ENCODE assay signal across 17 cellular contexts in the genomic region with DNA sequence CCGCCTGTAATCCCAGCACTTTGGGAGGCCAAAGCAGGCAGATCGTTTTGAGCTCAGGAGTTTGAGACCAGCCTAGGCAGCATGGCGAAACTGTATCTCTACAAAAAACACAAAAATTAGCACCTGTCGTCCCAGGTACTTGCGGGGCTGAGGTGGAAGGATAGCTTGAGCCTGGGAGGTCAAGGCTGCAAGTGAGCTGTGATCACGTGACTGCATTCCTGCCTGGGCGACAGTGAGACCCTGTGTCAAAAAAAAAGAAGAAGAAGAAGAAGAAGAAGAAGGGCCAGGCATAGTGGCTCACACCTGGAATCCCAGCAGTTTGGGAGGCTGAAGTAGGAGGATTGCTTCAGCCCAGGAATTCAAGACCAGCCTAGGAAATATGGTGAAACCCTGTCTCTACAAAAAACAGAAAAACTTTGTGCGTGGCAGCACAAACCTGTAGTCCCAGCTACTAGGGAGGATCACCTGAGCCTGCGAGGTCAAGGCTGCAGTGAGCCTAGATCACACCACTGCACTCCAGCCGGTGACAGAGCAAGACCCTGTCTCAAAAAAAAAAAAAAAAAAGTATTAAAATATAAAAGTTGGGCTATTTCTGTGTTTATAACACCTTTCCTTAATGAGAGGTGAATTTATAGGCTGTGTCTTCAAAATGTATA. TPM values are rescaled to one million over a fixed set of nuclear protein-coding genes. Genes with fewer than 3 reads are reported as not detected.
DNase-seq lines count a peak whose midpoint lies in the region; ATAC-seq, FAIRE-seq and TF ChIP-seq lines count a peak whose summit lies in the region.
"Had no signal": no experiment of that assay in that cellular context is flagged by ENCODE, and none has a peak within 500 bp of the region (broad histone marks: within the 10 kb centered on the region; RNA-seq: fewer than 3 reads in every experiment).

No MANE protein-coding gene starts in this region.

- H3K4me1 ChIP-seq in H1 (replicated peaks in 1 of 4; ENCODE audit: control insufficient read depth in 3 of 4, insufficient read depth in 4 of 4, low read length in 3 of 4) (no peaks in the 10 kb centered on the region), iPS DF 6.9 (ENCODE audit: control insufficient read depth, insufficient read depth, low read length) (no peaks in the 10 kb centered on the region), sigmoid colon (no peaks in the 10 kb centered on the region)
- H3K4me1 ChIP-seq: BLaER1 had no signal

- no peak overlapping the region for H4K91ac ChIP-seq in H1 (replicated peaks; ENCODE audit: insufficient read length, low read length)

- no peak overlapping the region for H2AFZ ChIP-seq in H1 (ENCODE audit: low read length)

- 73% methylated on average over 10 of the region's 10 CpGs; no CpG with 5 or more reads in 1 of the 2 experiments for WGBS in H1 (ENCODE audit: extremely low coverage in 1 of 2, insufficient coverage in 1 of 2, insufficient read length in 1 of 2, insufficient replicate concordance in 2 of 2, low coverage in 1 of 2, low lambda C conversion rate in 2 of 2, missing lambda C conversion rate in 1 of 2), 2 experiments
- no CpG with 5 or more reads among the region's 10 CpGs for WGBS in iPS DF 6.9 (ENCODE audit: insufficient coverage, insufficient read length)
- whole genome bisulfite sequencing in sigmoid colon, 2 donors = 93 to 95% methylated on average over 10 of the region's 10 CpGs

- peak overlapping the region; percentile 39 for H3K27ac Mint-ChIP-seq in activated CD4-positive, alpha-beta T cell treated with anti-CD3 and anti-CD28 coated beads, Interleukin-2, amount 10 ng/mL, durations not matched to agents 7 days and 5 days
- no peak overlapping the region for H3K27ac Mint-ChIP-seq in immature natural killer cell
- H3K27ac Mint-ChIP-seq: CD4-positive, alpha-beta memory T cell; HFFc6 had no signal

- intact Hi-C loops in sigmoid colon (cut with DNase I) = no loop called here

- no peak for TF ChIP-seq RAD21 in H1 (IDR thresholded peaks at IDR 0.05 in 1 of 2, conservative IDR thresholded peaks at IDR 0.05 in 1 of 2; ENCODE audit: low read depth in 2 of 2, low read length in 2 of 2)

- no peak overlapping the region for H2BK12ac ChIP-seq in H1 (ENCODE audit: low read depth, low read length)

- no peak overlapping the region for H3K14ac ChIP-seq in H1 (ENCODE audit: insufficient read length)

- no peak overlapping the region for H2BK20ac ChIP-seq in H1 (ENCODE audit: low read length)

- ATAC-seq in GM19324 (IDR thresholded peaks at IDR 0.05; ENCODE audit: low FRiP score, unreplicated experiment) = no peak
- ATAC-seq: HCT116 had no signal

- H3K4me3 ChIP-seq in H1 (ENCODE audit: extremely low read depth in 1 of 4, insufficient read depth in 2 of 4, low read depth in 3 of 4, low read length in 4 of 4) (no peak overlapping the region), iPS DF 6.9 (ENCODE audit: low read length) (no peak overlapping the region), sigmoid colon (no peak overlapping the region)
- H3K4me3 ChIP-seq: BLaER1 had no signal

- no peak overlapping the region for H2BK5ac ChIP-seq in H1 (ENCODE audit: low read depth, low read length)

- no peaks in the 10 kb centered on the region for H3K4me1 Mint-ChIP-seq in activated CD4-positive, alpha-beta T cell treated with anti-CD3 and anti-CD28 coated beads, Interleukin-2, amount 10 ng/mL, durations not matched to agents 7 days and 5 days
- H3K4me1 Mint-ChIP-seq in immature natural killer cell = no peaks in the 10 kb centered on the region
- H3K4me1 Mint-ChIP-seq: CD14-positive monocyte; CD4-positive, alpha-beta memory T cell had no signal

- DNase-seq in activated CD4-positive, alpha-beta T cell treated with anti-CD3 and anti-CD28 coated beads, Interleukin-2, amount 10 ng/mL, durations not matched to agents 7 days and 5 days = no peak
- DNase-seq in activated CD4-positive, alpha-beta T cell treated with anti-CD3 and anti-CD28 coated beads, Interleukin-2, amount 50 U/mL, for 1 hour = no peak
- no peak for DNase-seq in H1 (ENCODE audit: low read depth in 1 of 2, low spot score in 2 of 2)
- peak; percentile 13 for DNase-seq in iPS DF 6.9 (ENCODE audit: low read depth, low spot score)
- DNase-seq in sigmoid colon = no peak
- no peak for DNase-seq in immature natural killer cell
- DNase-seq: 8988T; CD4-positive, alpha-beta memory T cell; DMS153; DMS79; GF-D8; HFFc6 had no signal

- H3K9ac ChIP-seq in H1 (replicated peaks in 1 of 4; ENCODE audit: extremely low read depth in 1 of 4, low read depth in 3 of 4, low read length in 3 of 4) = no peak overlapping the region
- H3K9ac ChIP-seq: BLaER1 had no signal

- TF ChIP-seq CTCF in H1 (IDR thresholded peaks at IDR 0.05; ENCODE audit: control extremely low read depth in 1 of 3, insufficient read depth in 1 of 3, low read depth in 1 of 3, low read length in 3 of 3) (no peak), sigmoid colon (IDR thresholded peaks at IDR 0.05) (no peak)

- H3K4me2 ChIP-seq in H1 (ENCODE audit: insufficient read depth in 1 of 2, low read depth in 2 of 2, low read length in 2 of 2) = no peak overlapping the region
- H3K4me2 ChIP-seq: BLaER1 had no signal

- no peaks in the 10 kb centered on the region for H3K27me3 Mint-ChIP-seq in activated CD4-positive, alpha-beta T cell treated with anti-CD3 and anti-CD28 coated beads, Interleukin-2, amount 10 ng/mL, durations not matched to agents 7 days and 5 days
- no peaks in the 10 kb centered on the region for H3K27me3 Mint-ChIP-seq in immature natural killer cell (ENCODE audit: low read depth in 3 of 3)
- H3K27me3 Mint-ChIP-seq: CD4-positive, alpha-beta memory T cell had no signal

- peaks cover 0 to 4% (median 0%) of the 10 kb centered on the region in 4 experiments; a peak in 1 of 8 replicates for H3K36me3 ChIP-seq in H1 (ENCODE audit: control insufficient read depth in 2 of 4, insufficient read depth in 4 of 4, low read length in 3 of 4)
- 0 out of 2 replicates have a peak, but pooled peaks cover 3% of the 10 kb centered on the region for H3K36me3 ChIP-seq in iPS DF 6.9 (ENCODE audit: control insufficient read depth, insufficient read depth, low read length)
- H3K36me3 ChIP-seq in sigmoid colon = peaks cover 0 to 12% (median under 1%) of the 10 kb centered on the region in 4 donors

- no peak overlapping the region for H2BK15ac ChIP-seq in H1 (ENCODE audit: low read length)

- no peak overlapping the region for H3K56ac ChIP-seq in H1 (replicated peaks; ENCODE audit: insufficient read length, low read depth, low read length)

- H3K27ac ChIP-seq in H1 (ENCODE audit: low read depth, low read length) = no peak overlapping the region
- no peak overlapping the region for H3K27ac ChIP-seq in iPS DF 6.9 (ENCODE audit: low read length)
- no peak overlapping the region for H3K27ac ChIP-seq in sigmoid colon
- H3K27ac ChIP-seq: BLaER1 had no signal

- H4K8ac ChIP-seq in H1 (ENCODE audit: extremely low read depth, insufficient read depth, low read length) = no peak overlapping the region

- FAIRE-seq in H1 (lab: Jason Lieb, UNC) = no peak
- FAIRE-seq: H54 had no signal

- no peak overlapping the region for H3K4me3 Mint-ChIP-seq in activated CD4-positive, alpha-beta T cell treated with anti-CD3 and anti-CD28 coated beads, Interleukin-2, amount 10 ng/mL, durations not matched to agents 7 days and 5 days
- H3K4me3 Mint-ChIP-seq in immature natural killer cell = no peak overlapping the region
- H3K4me3 Mint-ChIP-seq: CD14-positive monocyte; CD4-positive, alpha-beta memory T cell; HFFc6 had no signal

- no peak overlapping the region for H4K5ac ChIP-seq in H1 (ENCODE audit: insufficient read length, low read depth, low read length)

- H3K4ac ChIP-seq in H1 (replicated peaks; ENCODE audit: insufficient read length, low read depth, low read length) = no peak overlapping the region

- peaks cover 5% of the 10 kb centered on the region for H3K36me3 Mint-ChIP-seq in activated CD4-positive, alpha-beta T cell treated with anti-CD3 and anti-CD28 coated beads, Interleukin-2, amount 10 ng/mL, durations not matched to agents 7 days and 5 days (ENCODE audit: low read depth)
- H3K36me3 Mint-ChIP-seq in immature natural killer cell = peaks cover 4 to 13% (median 11%) of the 10 kb centered on the region in 3 donors

- H3K9me3 Mint-ChIP-seq in activated CD4-positive, alpha-beta T cell treated with anti-CD3 and anti-CD28 coated beads, Interleukin-2, amount 10 ng/mL, durations not matched to agents 7 days and 5 days = no peaks in the 10 kb centered on the region
- no peaks in the 10 kb centered on the region for H3K9me3 Mint-ChIP-seq in immature natural killer cell
- H3K9me3 Mint-ChIP-seq: CD14-positive monocyte; CD4-positive, alpha-beta memory T cell; HFFc6 had no signal

- no peaks in the 10 kb centered on the region; the same call in 1 of the 2 replicates for H3K23me2 ChIP-seq in H1 (ENCODE audit: low read depth, low read length)

- CTCF ChIA-PET in activated CD4-positive, alpha-beta T cell treated with anti-CD3 and anti-CD28 coated beads, Interleukin-2, amount 10 ng/mL, durations not matched to agents 7 days and 5 days (lab: Charles Lee) = no interaction called here
- CTCF ChIA-PET in H1 (lab: Charles Lee; ENCODE audit: partially characterized antibody) = no interaction called here

- no peak overlapping the region for H2BK120ac ChIP-seq in H1 (replicated peaks; ENCODE audit: low read depth, low read length)

- TF ChIP-seq EP300 in H1 (IDR thresholded peaks at IDR 0.05; ENCODE audit: borderline replicate concordance in 1 of 2, low read depth in 2 of 2, low read length in 2 of 2) (no peak), sigmoid colon (IDR thresholded peaks at IDR 0.05) (no peak)

- POLR2A ChIA-PET in activated CD4-positive, alpha-beta T cell treated with anti-CD3 and anti-CD28 coated beads, Interleukin-2, amount 10 ng/mL, durations not matched to agents 7 days and 5 days (lab: Charles Lee) = no interaction called here
- POLR2A ChIA-PET in H1 (lab: Charles Lee; ENCODE audit: partially characterized antibody) = interaction anchor here (0.6 kb wide), 1 partner anchor 408 kb away, joined by 3 read pairs; no protein-coding TSS in a partner anchor

- H4K20me1 ChIP-seq in H1 (replicated peaks in 1 of 2; ENCODE audit: control insufficient read depth in 1 of 2, insufficient read depth in 2 of 2, low read length in 2 of 2) = peaks cover 0 to 2% of the 10 kb centered on the region in 2 experiments
- H4K20me1 ChIP-seq: BLaER1 had no signal

- H3K79me2 ChIP-seq in H1 (ENCODE audit: control insufficient read depth in 1 of 2, insufficient read depth in 2 of 2, low read length in 2 of 2) = no peaks in the 10 kb centered on the region

- no peaks in the 10 kb centered on the region for H3K27me3 ChIP-seq in H1 (replicated peaks in 1 of 4; ENCODE audit: control insufficient read depth in 3 of 4, extremely low read depth in 1 of 4, insufficient read depth in 3 of 4, low read length in 3 of 4)
- H3K27me3 ChIP-seq in iPS DF 6.9 (ENCODE audit: control insufficient read depth, insufficient read depth, low read length) = no peaks in the 10 kb centered on the region
- H3K27me3 ChIP-seq in sigmoid colon = no peaks in the 10 kb centered on the region
- H3K27me3 ChIP-seq: BLaER1 had no signal

- H3K23ac ChIP-seq in H1 (ENCODE audit: insufficient read length) = no peak overlapping the region

- no peaks in the 10 kb centered on the region for H3K79me1 ChIP-seq in H1 (ENCODE audit: low read depth, low read length)

- TF ChIP-seq POLR2A in H1 (IDR thresholded peaks at IDR 0.05; ENCODE audit: control extremely low read depth in 1 of 2, low read depth in 2 of 2, low read length in 2 of 2) (no peak), sigmoid colon (IDR thresholded peaks at IDR 0.05) (no peak)

- no peak overlapping the region for H3K18ac ChIP-seq in H1 (ENCODE audit: extremely low read depth, low read length)

- H3K9me3 ChIP-seq in H1 (ENCODE audit: insufficient read depth in 2 of 2, low read depth in 1 of 2, low read length in 1 of 2) (no peaks in the 10 kb centered on the region), iPS DF 6.9 (ENCODE audit: control insufficient read depth, insufficient read depth, low read length) (no peaks in the 10 kb centered on the region), sigmoid colon (no peaks in the 10 kb centered on the region)
- H3K9me3 ChIP-seq: BLaER1 had no signal

- H2AK5ac ChIP-seq in H1 (ENCODE audit: low read depth, low read length) = no peak overlapping the region

RNA-seq across cellular contexts. Expression of a gene that starts 15.5 kb away (rescaled TPM):
- total RNA-seq in activated CD4-positive, alpha-beta T cell treated with anti-CD3 and anti-CD28 coated beads, Interleukin-2, amount 10 ng/mL, durations not matched to agents 7 days and 5 days = 10 to 100 TPM; 11.2 TPM
- total RNA-seq in H1 (2021; fragmentation: NEBNext Ultra II Directional; extraction: Animal tissue kit (Norgen Biotek cat#: 25700)) = 10.9 and 12.3 TPM in 2 replicates
- polyA plus RNA-seq in H1 (2011; rRNA removed) = 3.5 and 3.8 TPM in 2 replicates
- 5.6 TPM for polyA plus RNA-seq in H1 (2011; cell fraction: cytosol; rRNA removed)
- 4.7 TPM for polyA plus RNA-seq in H1 (2011; cell fraction: nucleus; rRNA removed)
- polyA plus RNA-seq in H1 (2012, experiment 1 of 2) = 6.0 to 7.5 TPM (median 7.4 TPM) in 4 replicates
- 1.5 TPM for polyA plus RNA-seq in H1 (2012, experiment 2 of 2)
- polyA plus RNA-seq in H1 (2013, experiment 1 of 2) = 15.9 TPM
- polyA plus RNA-seq in H1 (2013, experiment 2 of 2) = 19.3 TPM
- 4.1 and 4.8 TPM in 2 replicates for polyA minus RNA-seq in H1 (2011; rRNA and poly(A)+ RNA removed)
- polyA minus RNA-seq in H1 (2011; cell fraction: cytosol; rRNA and poly(A)+ RNA removed) = 5.5 TPM
- 24.6 TPM for polyA minus RNA-seq in H1 (2011; cell fraction: nucleus; rRNA and poly(A)+ RNA removed)
- total RNA-seq in sigmoid colon = 10 to 100 TPM; 12.1 to 17.0 (median 15.3) TPM
- polyA plus RNA-seq in sigmoid colon = 10 to 100 TPM in 1 of 3 donors, 1 to 10 TPM in 2; 4.2 to 10.4 (median 5.8) TPM
- polyA plus RNA-seq in immature natural killer cell = 10 to 100 TPM; 10.9 to 17.4 (median 17.3) TPM

RNA-seq across cellular contexts. Expression of a gene that starts 49.3 kb away (rescaled TPM):
- not detected for total RNA-seq in activated CD4-positive, alpha-beta T cell treated with anti-CD3 and anti-CD28 coated beads, Interleukin-2, amount 10 ng/mL, durations not matched to agents 7 days and 5 days
- 5.5 and 7.3 TPM in 2 replicates for total RNA-seq in H1 (2021; fragmentation: NEBNext Ultra II Directional; extraction: Animal tissue kit (Norgen Biotek cat#: 25700))
- polyA plus RNA-seq in H1 (2011; rRNA removed) = 2.5 and 3.2 TPM in 2 replicates
- 2.2 TPM for polyA plus RNA-seq in H1 (2011; cell fraction: cytosol; rRNA removed)
- 7.3 TPM for polyA plus RNA-seq in H1 (2011; cell fraction: nucleus; rRNA removed)
- polyA plus RNA-seq in H1 (2012, experiment 1 of 2) = 3.1 to 3.7 TPM (median 3.5 TPM) in 4 replicates
- polyA plus RNA-seq in H1 (2012, experiment 2 of 2) = 0.25 TPM
- 5.0 TPM for polyA plus RNA-seq in H1 (2013, experiment 1 of 2)
- 4.6 TPM for polyA plus RNA-seq in H1 (2013, experiment 2 of 2)
- polyA minus RNA-seq in H1 (2011; rRNA and poly(A)+ RNA removed) = 10.0 and 14.0 TPM in 2 replicates
- polyA minus RNA-seq in H1 (2011; cell fraction: cytosol; rRNA and poly(A)+ RNA removed) = 5.7 TPM
- 19.5 TPM for polyA minus RNA-seq in H1 (2011; cell fraction: nucleus; rRNA and poly(A)+ RNA removed)
- 10 to 100 TPM in 2 of 4 donors, 1 to 10 TPM in 2; 5.4 to 16.3 (median 10.1) TPM for total RNA-seq in sigmoid colon
- polyA plus RNA-seq in sigmoid colon = 1 to 10 TPM; 2.4 to 4.7 (median 2.8) TPM
- under 1 TPM in 1 of 3 donors, not detected in 2; 0.02 TPM for polyA plus RNA-seq in immature natural killer cell
